18 cellular contexts compared by ENCODE assay signal in genomic region chr14:89851031-89851430, GRCh38.
DNase-seq lines count a peak whose midpoint lies in the region; ATAC-seq and TF ChIP-seq lines count a peak whose summit lies in the region.
"Had no signal": no experiment of that assay in that cellular context is flagged by ENCODE, and none has a peak within 500 bp of the region (broad histone marks: within the 10 kb centered on the region; RNA-seq: fewer than 3 reads in every experiment).

No MANE protein-coding gene starts in this region.

- no peaks in the 10 kb centered on the region for H3K27me3 Mint-ChIP-seq in osteocyte (ENCODE audit: unreplicated experiment)
- H3K27me3 Mint-ChIP-seq: memory B cell had no signal

- H4K20me1 ChIP-seq in IMR-90 (ENCODE audit: insufficient read depth, low read length), result no peaks in the 10 kb centered on the region
- H4K20me1 ChIP-seq in SK-N-SH (ENCODE audit: insufficient read depth), result no peaks in the 10 kb centered on the region

- peak overlapping the region; percentile 87 for H2BK5ac ChIP-seq in IMR-90 (ENCODE audit: low read depth, low read length, poor library complexity, severe bottlenecking)

- peak overlapping the region; percentile 67; the same call in 1 of the 2 replicates for H4K5ac ChIP-seq in IMR-90 (ENCODE audit: low read depth, low read length)

- H2AK9ac ChIP-seq in IMR-90 (replicated peaks; ENCODE audit: low read depth, low read length, poor library complexity), result no peak overlapping the region

- peak overlapping the region; percentile 46 to 65; a peak in 2 of 4 replicates for H4K8ac ChIP-seq in IMR-90 (ENCODE audit: low read depth in 2 of 2, low read length in 2 of 2)

- H3K79me1 ChIP-seq in IMR-90 (ENCODE audit: low read depth in 1 of 2, low read length in 2 of 2), result peaks cover 5 to 17% of the 10 kb centered on the region in 2 experiments

- peak overlapping the region; percentile 27; the same call in 1 of the 2 replicates for H2BK20ac ChIP-seq in IMR-90 (ENCODE audit: low read depth, low read length)

- WGBS in IMR-90 (ENCODE audit: extremely low coverage in 2 of 2, insufficient read length in 1 of 2), 2 experiments, result no CpG with 5 or more reads among the region's 1 CpG
- 59% methylated on average over 1 of the region's 1 CpG for WGBS in SK-N-SH (ENCODE audit: low lambda C conversion rate)

- H3K4me2 ChIP-seq in IMR-90 (ENCODE audit: low read depth, low read length), result no peak overlapping the region
- no peak overlapping the region for H3K4me2 ChIP-seq in SK-N-SH
- H3K4me2 ChIP-seq: smooth muscle cell had no signal

- H4K91ac ChIP-seq in IMR-90 (ENCODE audit: insufficient read depth, low read depth, low read length), result peak overlapping the region; percentile 40

- no peaks in the 10 kb centered on the region for H3K9me2 ChIP-seq in SK-N-SH

- H3K9ac ChIP-seq in IMR-90 (ENCODE audit: low read depth, low read length), result no peak overlapping the region
- H3K9ac ChIP-seq in SK-N-SH, result no peak overlapping the region
- H3K9ac ChIP-seq: GM23248 had no signal

- intact Hi-C loops in IMR-90 (cut with micrococcal nuclease), result no loop called here

- no peak for TF ChIP-seq EP300 in SK-N-SH (IDR thresholded peaks at IDR 0.05; ENCODE audit: borderline replicate concordance in 1 of 2, low read depth in 1 of 2, low read length in 1 of 2)

- POLR2A ChIA-PET in IMR-90 (lab: Charles Lee; ENCODE audit: unreplicated experiment) (no interaction called here), SK-N-SH (lab: Yijun Ruan, JAX) (no interaction called here)

- no TSS peak for BruUV-seq in IMR-90 (replicated peaks; lab: Mats Ljungman, UMichigan)

- TF ChIP-seq POLR2A in IMR-90 (IDR thresholded peaks at IDR 0.05; ENCODE audit: low read depth, low read length), result no peak

- H3K23ac ChIP-seq in IMR-90 (ENCODE audit: low read depth, low read length), result no peak overlapping the region

- dilution Hi-C loops in IMR-90 (cut with HindIII; ENCODE audit: low sequenced_read_pairs, unreplicated experiment), result no loop called here

- peak overlapping the region; percentile 55 for H3K14ac ChIP-seq in IMR-90 (replicated peaks; ENCODE audit: low read depth, low read length)

- H2BK15ac ChIP-seq in IMR-90 (ENCODE audit: low read depth, low read length), result peak overlapping the region; percentile 91; the same call in 2 of the 3 replicates

- peaks cover 7% of the 10 kb centered on the region; the same call in 1 of the 2 replicates for H3K9me1 ChIP-seq in IMR-90 (ENCODE audit: insufficient read depth, low read length)

- peak overlapping the region; percentile 5 for H3K27ac Mint-ChIP-seq in osteocyte (ENCODE audit: unreplicated experiment)
- H3K27ac Mint-ChIP-seq: activated CD8-positive, alpha-beta T cell treated with anti-CD3 and anti-CD28 coated beads, Interleukin-2, amount 10 ng/mL, durations not matched to agents 7 days and 5 days; activated T-helper 1 cell treated with anti-CD3 and anti-CD28 coated beads, Interleukin-12 subunit alpha, Interleukin-12 subunit beta, Interleukin-2, Interleukin-4 antibody, amounts not matched to agents 30 ng/mL and 10 ng/mL and 1 ng/mL, durations not matched to agents 14 hours and 24 hours and 36 hours; memory B cell; naive thymus-derived CD8-positive, alpha-beta T cell; progenitor cell of endocrine pancreas had no signal

- TF ChIP-seq RAD21 in IMR-90 (IDR thresholded peaks at IDR 0.05; ENCODE audit: low read length), result no peak
- no peak for TF ChIP-seq RAD21 in SK-N-SH (IDR thresholded peaks at IDR 0.05; ENCODE audit: low read length)

- TF ChIP-seq CTCF in IMR-90 (conservative IDR thresholded peaks at IDR 0.05; ENCODE audit: low read depth, low read length), result no peak
- TF ChIP-seq CTCF in osteocyte (IDR thresholded peaks at IDR 0.05), result no peak
- no peak for TF ChIP-seq CTCF in SK-N-SH (IDR thresholded peaks at IDR 0.05)
- no peak for TF ChIP-seq CTCF in WERI-Rb-1 (IDR thresholded peaks at IDR 0.05; ENCODE audit: low read depth, low read length)

- H2AFZ ChIP-seq in IMR-90 (replicated peaks; ENCODE audit: low read length, poor library complexity) (no peak overlapping the region), SK-N-SH (ENCODE audit: low read depth) (no peak overlapping the region)
- H2AFZ ChIP-seq: GM23248 had no signal

- no peak overlapping the region for H3K56ac ChIP-seq in IMR-90 (ENCODE audit: extremely low read depth, insufficient read depth, low read length)

- H2AK5ac ChIP-seq in IMR-90 (ENCODE audit: low read depth, low read length), result 0 out of 2 replicates have a peak overlapping the region, but pooled peaks have one; percentile 49

- peaks cover 15% of the 10 kb centered on the region for H3K4me1 ChIP-seq in IMR-90 (ENCODE audit: control insufficient read depth, insufficient read depth, low read length)
- peaks cover 0 to 6% of the 10 kb centered on the region in 2 experiments; a peak in 3 of 4 replicates for H3K4me1 ChIP-seq in SK-N-SH (ENCODE audit: control insufficient read depth in 1 of 2, insufficient read depth in 2 of 2, low read depth in 1 of 2, low read length in 1 of 2)

- H3K4me3 ChIP-seq in IMR-90 (ENCODE audit: insufficient read depth, low read depth, low read length) (no peak overlapping the region), SK-N-SH (ENCODE audit: low read depth in 2 of 2, low read length in 1 of 2) (no peak overlapping the region), WERI-Rb-1 (ENCODE audit: low read depth, low read length) (no peak overlapping the region)
- H3K4me3 ChIP-seq: GM23248, smooth muscle cell had no signal

- DNase-seq in IMR-90 (no peak), NCI-H187 (lab: John Stamatoyannopoulos, UW) (peak; percentile 58 to 85), NCI-H774 (lab: John Stamatoyannopoulos, UW) (peak; percentile 51), osteocyte (ENCODE audit: extremely low spot score, unreplicated experiment) (no peak), SK-N-SH (no peak), WERI-Rb-1 (no peak)
- DNase-seq: activated CD4-positive, CD25-positive, alpha-beta regulatory T cell; activated CD8-positive, alpha-beta T cell treated with anti-CD3 and anti-CD28 coated beads, Interleukin-2, amount 10 ng/mL, durations not matched to agents 7 days and 5 days; foreskin keratinocyte; GM23248; kidney; naive thymus-derived CD8-positive, alpha-beta T cell; stimulated activated CD4-positive, alpha-beta T cell treated with anti-CD3 and anti-CD28 coated beads, Interleukin-4, amount 100 ng/mL, for 4 hours had no signal

- H3K9me3 Mint-ChIP-seq in osteocyte (ENCODE audit: unreplicated experiment), result peaks cover 4% of the 10 kb centered on the region
- H3K9me3 Mint-ChIP-seq: activated T-helper 1 cell treated with anti-CD3 and anti-CD28 coated beads, Interleukin-12 subunit alpha, Interleukin-12 subunit beta, Interleukin-2, Interleukin-4 antibody, amounts not matched to agents 30 ng/mL and 10 ng/mL and 1 ng/mL, durations not matched to agents 14 hours and 24 hours and 36 hours had no signal

- H2BK120ac ChIP-seq in IMR-90 (ENCODE audit: low read depth, low read length), result peak overlapping the region; percentile 71

- no peaks in the 10 kb centered on the region for H3K36me3 Mint-ChIP-seq in osteocyte (ENCODE audit: unreplicated experiment)
- H3K36me3 Mint-ChIP-seq: naive thymus-derived CD8-positive, alpha-beta T cell had no signal

- ATAC-seq in IMR-90 (ENCODE audit: low read depth) (no peak), GM18858 (IDR thresholded peaks at IDR 0.05; ENCODE audit: unreplicated experiment) (no peak)
- ATAC-seq: activated CD8-positive, alpha-beta T cell treated with anti-CD3 and anti-CD28 coated beads, Interleukin-2, amount 10 ng/mL, durations not matched to agents 7 days and 5 days; foreskin keratinocyte; naive thymus-derived CD8-positive, alpha-beta T cell had no signal

- H3K27ac ChIP-seq in IMR-90 (ENCODE audit: insufficient read depth, low read length) (no peak overlapping the region), SK-N-SH (ENCODE audit: low read depth in 2 of 2, low read length in 1 of 2) (no peak overlapping the region), WERI-Rb-1 (no peak overlapping the region)
- H3K27ac ChIP-seq: foreskin keratinocyte, GM23248 had no signal

- in situ Hi-C loops in IMR-90 (cut with MboI; ENCODE audit: low sequenced_read_pairs), result no loop called here

- H3K9me3 ChIP-seq in IMR-90 (ENCODE audit: control insufficient read depth, insufficient read depth, low read length) (no peaks in the 10 kb centered on the region), SK-N-SH (no peaks in the 10 kb centered on the region), WERI-Rb-1 (ENCODE audit: severe bottlenecking) (no peaks in the 10 kb centered on the region)

- CTCF ChIA-PET in IMR-90 (lab: Yijun Ruan, JAX), result no interaction called here
- CTCF ChIA-PET in SK-N-SH (lab: Yijun Ruan, JAX), result interaction anchor here (0.6 to 1.2 kb wide), 2 partner anchors 17 to 33 kb away, joined by 3 read pairs; no protein-coding TSS in a partner anchor

- H3K4me3 Mint-ChIP-seq in osteocyte (ENCODE audit: unreplicated experiment), result no peak overlapping the region
- H3K4me3 Mint-ChIP-seq: activated CD8-positive, alpha-beta T cell treated with anti-CD3 and anti-CD28 coated beads, Interleukin-2, amount 10 ng/mL, durations not matched to agents 7 days and 5 days; activated T-helper 1 cell treated with anti-CD3 and anti-CD28 coated beads, Interleukin-12 subunit alpha, Interleukin-12 subunit beta, Interleukin-2, Interleukin-4 antibody, amounts not matched to agents 30 ng/mL and 10 ng/mL and 1 ng/mL, durations not matched to agents 14 hours and 24 hours and 36 hours; memory B cell; naive thymus-derived CD8-positive, alpha-beta T cell had no signal

- H3K27me3 ChIP-seq in IMR-90 (ENCODE audit: control insufficient read depth, insufficient read depth, low read length) (no peaks in the 10 kb centered on the region), SK-N-SH (ENCODE audit: insufficient read depth) (no peaks in the 10 kb centered on the region), WERI-Rb-1 (ENCODE audit: insufficient read depth, low read depth, severe bottlenecking) (no peaks in the 10 kb centered on the region)
- H3K27me3 ChIP-seq: foreskin keratinocyte had no signal

- H3K18ac ChIP-seq in IMR-90 (ENCODE audit: low read depth, low read length), result peak overlapping the region; percentile 90

- H3K79me2 ChIP-seq in SK-N-SH (ENCODE audit: insufficient read depth), result no peaks in the 10 kb centered on the region

- H3K36me3 ChIP-seq in IMR-90 (ENCODE audit: control insufficient read depth, insufficient read depth, low read length) (no peaks in the 10 kb centered on the region), SK-N-SH (replicated peaks in 1 of 2; ENCODE audit: control insufficient read depth in 1 of 2, insufficient read depth in 2 of 2, low read length in 1 of 2) (no peaks in the 10 kb centered on the region), WERI-Rb-1 (no peaks in the 10 kb centered on the region)

- peaks cover 8% of the 10 kb centered on the region for H3F3A ChIP-seq in SK-N-SH (replicated peaks; ENCODE audit: insufficient read depth)

- H3K4me1 Mint-ChIP-seq in osteocyte (ENCODE audit: unreplicated experiment), result peaks cover 41% of the 10 kb centered on the region
- H3K4me1 Mint-ChIP-seq: memory B cell; naive thymus-derived CD8-positive, alpha-beta T cell had no signal

- H3K4ac ChIP-seq in IMR-90 (ENCODE audit: low read depth, low read length), result peak overlapping the region; percentile 67

TF ChIP-seq in IMR-90, 13 proteins besides CTCF, POLR2A, EP300 and RAD21 (continues in another document):
- no peak for TF ChIP-seq RCOR1 (IDR thresholded peaks at IDR 0.05; ENCODE audit: insufficient replicate concordance, low read length)

Comparison
In these comparisons a context has a peak if more than half of its experiments do, and no peak if none do; other contexts are left out.
1. DNase-seq: peak in NCI-H187 (2 of 2) and NCI-H774 (single experiment); none in IMR-90 (single experiment), osteocyte (single experiment), SK-N-SH (single experiment) and WERI-Rb-1 (single experiment).